Comparison of ENCODE assay signal across 9 cellular contexts in the genomic region with DNA sequence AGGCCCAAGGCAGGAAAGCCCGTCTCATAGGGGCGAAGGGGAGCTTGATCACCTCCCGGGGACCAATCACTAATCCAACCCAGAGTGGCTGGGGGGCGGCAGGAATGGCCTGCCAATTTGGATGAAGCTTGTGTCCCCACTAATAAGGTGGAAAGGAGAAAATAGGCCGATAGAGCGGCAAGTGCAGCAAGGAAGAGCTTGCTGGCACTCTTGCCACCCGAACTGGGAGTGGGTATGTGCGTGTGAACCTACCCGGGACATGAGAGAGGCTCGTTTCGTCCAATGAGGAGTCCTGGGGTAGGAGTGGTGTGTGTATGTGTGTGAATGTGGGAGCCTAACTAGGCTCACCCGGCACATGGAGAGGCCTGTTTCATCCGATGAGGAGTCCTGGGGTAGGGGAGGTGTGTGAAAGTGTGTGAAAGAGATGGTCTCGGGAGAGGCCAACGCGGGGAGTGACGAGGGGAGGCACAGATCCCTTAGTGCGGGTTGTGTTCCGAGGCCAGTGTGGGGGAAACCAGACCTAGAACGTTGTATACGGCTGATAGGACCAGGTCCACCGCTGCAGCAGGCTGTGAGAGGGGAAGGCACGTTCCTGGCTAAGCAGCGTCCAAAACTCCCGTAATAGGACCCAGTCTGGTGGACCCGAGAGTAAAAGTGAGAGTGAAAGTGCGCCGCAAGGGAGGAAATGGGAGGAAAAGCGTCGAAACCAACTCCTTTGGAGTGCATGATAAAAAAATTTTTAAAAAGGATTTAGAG. TPM values are rescaled to one million over a fixed set of nuclear protein-coding genes. Genes with fewer than 3 reads are reported as not detected.
DNase-seq lines count a peak whose midpoint lies in the region; ATAC-seq and TF ChIP-seq lines count a peak whose summit lies in the region.
"Had no signal": no experiment of that assay in that cellular context is flagged by ENCODE, and none has a peak within 500 bp of the region (broad histone marks: within the 10 kb centered on the region; RNA-seq: fewer than 3 reads in every experiment).

No MANE protein-coding gene starts in this region.

- peak in 2 of 5 donors; percentile 12 to 64 for DNase-seq in CD8-positive, alpha-beta memory T cell
- DNase-seq in astrocyte of the hippocampus (ENCODE audit: low read depth, low spot score) (peak; percentile 60), smooth muscle cell (lab: John Stamatoyannopoulos, UW; ENCODE audit: unreplicated experiment) (no peak), MM.1S (no peak), NCI-H748 treated with DMSO at 0.1 percent for 48 hours (lab: John Stamatoyannopoulos, UW) (no peak)

- TF ChIP-seq CTCF in OCI-LY1 (IDR thresholded peaks at IDR 0.05; ENCODE audit: low read length): no peak
- TF ChIP-seq CTCF in smooth muscle cell (IDR thresholded peaks at IDR 0.05; ENCODE audit: borderline replicate concordance, insufficient read depth, poor library complexity, severe bottlenecking): no peak
- no peak for TF ChIP-seq CTCF in MM.1S (IDR thresholded peaks at IDR 0.05; ENCODE audit: low read length)

- no peaks in the 10 kb centered on the region for H3K27me3 Mint-ChIP-seq in CD8-positive, alpha-beta memory T cell

- H3K27ac ChIP-seq in CD8-positive, alpha-beta memory T cell (ENCODE audit: low read depth, low read length): no peak overlapping the region
- H3K27ac ChIP-seq in OCI-LY1 (ENCODE audit: low read depth, low read length, poor library complexity, severe bottlenecking) (no peak overlapping the region), iPS-20b (ENCODE audit: low read length) (peak overlapping the region; percentile 21), smooth muscle cell (ENCODE audit: low read depth) (peak overlapping the region; percentile 30), MM.1S (ENCODE audit: low read length) (no peak overlapping the region)
- H3K27ac ChIP-seq: HL-60 had no signal

- no peaks in the 10 kb centered on the region for H3K36me3 Mint-ChIP-seq in CD8-positive, alpha-beta memory T cell

- ATAC-seq in HG03520 (IDR thresholded peaks at IDR 0.05; ENCODE audit: unreplicated experiment): no peak

- no peak overlapping the region for H2AFZ ChIP-seq in OCI-LY1 (ENCODE audit: low read length)
- peak overlapping the region; percentile 57 for H2AFZ ChIP-seq in smooth muscle cell (ENCODE audit: low read depth)
- no peak overlapping the region for H2AFZ ChIP-seq in MM.1S (ENCODE audit: low read length)

- no peaks in the 10 kb centered on the region for H3K27me3 ChIP-seq in CD8-positive, alpha-beta memory T cell (ENCODE audit: insufficient read depth, low read length, poor library complexity, severe bottlenecking)
- H3K27me3 ChIP-seq in OCI-LY1 (ENCODE audit: insufficient read depth, low read length) (no peaks in the 10 kb centered on the region; the same call in 1 of the 2 replicates), iPS-20b (ENCODE audit: insufficient read depth, low read length) (peaks cover 40% of the 10 kb centered on the region), smooth muscle cell (ENCODE audit: low read depth) (no peaks in the 10 kb centered on the region), MM.1S (replicated peaks; ENCODE audit: insufficient read depth, low read length) (no peaks in the 10 kb centered on the region)

- no peak overlapping the region for H3K27ac Mint-ChIP-seq in CD8-positive, alpha-beta memory T cell

- POLR2A ChIA-PET in CD8-positive, alpha-beta memory T cell (lab: Charles Lee): interaction anchor here (0.6 kb wide), 1 partner anchor 508 kb away, joined by 4 read pairs; no protein-coding TSS in a partner anchor

- H3K9me3 Mint-ChIP-seq in CD8-positive, alpha-beta memory T cell: no peaks in the 10 kb centered on the region

- no peaks in the 10 kb centered on the region for H3K36me3 ChIP-seq in CD8-positive, alpha-beta memory T cell (ENCODE audit: insufficient read depth, low read length)
- no peaks in the 10 kb centered on the region for H3K36me3 ChIP-seq in OCI-LY1 (ENCODE audit: insufficient read depth, low read length)
- H3K36me3 ChIP-seq in iPS-20b (ENCODE audit: insufficient read depth, low read depth, low read length): no peaks in the 10 kb centered on the region
- no peaks in the 10 kb centered on the region for H3K36me3 ChIP-seq in smooth muscle cell (ENCODE audit: low read depth)
- H3K36me3 ChIP-seq in MM.1S (replicated peaks; ENCODE audit: insufficient read depth, low read length): no peaks in the 10 kb centered on the region

- no peaks in the 10 kb centered on the region for H3K4me1 Mint-ChIP-seq in CD8-positive, alpha-beta memory T cell

- CTCF ChIA-PET in CD8-positive, alpha-beta memory T cell (lab: Charles Lee): no interaction called here

- H3K4me3 ChIP-seq in CD8-positive, alpha-beta memory T cell (ENCODE audit: low read length): peak overlapping the region; percentile 84
- peak overlapping the region; percentile 48 for H3K4me3 ChIP-seq in OCI-LY1 (ENCODE audit: low read depth, low read length, poor library complexity, severe bottlenecking)
- peak overlapping the region; percentile 88 for H3K4me3 ChIP-seq in iPS-20b (ENCODE audit: low read length)
- peak overlapping the region; percentile 67 for H3K4me3 ChIP-seq in smooth muscle cell
- H3K4me3 ChIP-seq in MM.1S (ENCODE audit: low read length): no peak overlapping the region

- H3K4me1 ChIP-seq in CD8-positive, alpha-beta memory T cell (ENCODE audit: insufficient read depth, low read length): peaks cover 14% of the 10 kb centered on the region
- H3K4me1 ChIP-seq in OCI-LY1 (ENCODE audit: insufficient read depth, low read length, severe bottlenecking): peaks cover 12% of the 10 kb centered on the region
- peaks cover 19% of the 10 kb centered on the region; the same call in 1 of the 2 replicates for H3K4me1 ChIP-seq in iPS-20b (ENCODE audit: insufficient read depth, low read length)
- peaks cover 33% of the 10 kb centered on the region for H3K4me1 ChIP-seq in smooth muscle cell (ENCODE audit: low read depth)
- H3K4me1 ChIP-seq in MM.1S (ENCODE audit: low read length): 0 out of 2 replicates have a peak, but pooled peaks cover 4% of the 10 kb centered on the region

- H3K9ac ChIP-seq in OCI-LY1 (ENCODE audit: low read length): peak overlapping the region; percentile 4; the same call in 1 of the 2 replicates
- H3K9ac ChIP-seq in iPS-20b (ENCODE audit: low read depth, low read length): peak overlapping the region; percentile 82
- peak overlapping the region; percentile 74 for H3K9ac ChIP-seq in smooth muscle cell (ENCODE audit: low read depth)
- no peak overlapping the region for H3K9ac ChIP-seq in MM.1S (ENCODE audit: low read length)

- H3K4me3 Mint-ChIP-seq in CD8-positive, alpha-beta memory T cell: no peak overlapping the region

- H3K4me2 ChIP-seq in OCI-LY1 (ENCODE audit: low read length): peak overlapping the region; percentile 65
- peak overlapping the region; percentile 98 for H3K4me2 ChIP-seq in smooth muscle cell
- H3K4me2 ChIP-seq in MM.1S (ENCODE audit: low read depth, low read length): no peak overlapping the region

- no peaks in the 10 kb centered on the region for H3K9me2 ChIP-seq in OCI-LY1 (ENCODE audit: low read depth, low read length)
- no peaks in the 10 kb centered on the region for H3K9me2 ChIP-seq in MM.1S (replicated peaks; ENCODE audit: insufficient read depth, low read length)

- no peaks in the 10 kb centered on the region for H3K9me3 ChIP-seq in CD8-positive, alpha-beta memory T cell (ENCODE audit: low read length)
- H3K9me3 ChIP-seq in OCI-LY1 (ENCODE audit: low read length) (no peaks in the 10 kb centered on the region), iPS-20b (ENCODE audit: insufficient read depth, low read depth, low read length) (no peaks in the 10 kb centered on the region), smooth muscle cell (replicated peaks; ENCODE audit: low read depth) (no peaks in the 10 kb centered on the region), MM.1S (replicated peaks; ENCODE audit: insufficient read depth, low read length) (no peaks in the 10 kb centered on the region)

- H3K79me2 ChIP-seq in OCI-LY1 (ENCODE audit: insufficient read depth, low read length): no peaks in the 10 kb centered on the region
- H3K79me2 ChIP-seq in smooth muscle cell (ENCODE audit: low read depth): no peaks in the 10 kb centered on the region
- H3K79me2 ChIP-seq in MM.1S (ENCODE audit: low read length): no peaks in the 10 kb centered on the region

- H3F3A ChIP-seq in OCI-LY1 (ENCODE audit: insufficient read depth, low read length) (no peaks in the 10 kb centered on the region), smooth muscle cell (ENCODE audit: low read depth) (peaks cover 3% of the 10 kb centered on the region), MM.1S (ENCODE audit: insufficient read depth, low read length) (no peaks in the 10 kb centered on the region)

- H4K20me1 ChIP-seq in OCI-LY1 (ENCODE audit: insufficient read depth, low read length) (no peaks in the 10 kb centered on the region), smooth muscle cell (ENCODE audit: low read depth) (no peaks in the 10 kb centered on the region), MM.1S (ENCODE audit: insufficient read depth, low read length) (no peaks in the 10 kb centered on the region)

- 7% methylated on average over 30 of the region's 30 CpGs for WGBS in smooth muscle cell (ENCODE audit: low lambda C conversion rate)

RNA-seq across cellular contexts. Expression of gene SELENOI, which starts 47.1 kb away (rescaled TPM):
- 10 to 100 TPM; 58.4 to 61.9 TPM for total RNA-seq in CD8-positive, alpha-beta memory T cell
- polyA plus RNA-seq in CD8-positive, alpha-beta memory T cell: 3.2 TPM
- total RNA-seq in smooth muscle cell: 26.3 and 26.8 TPM in 2 replicates
- 3.3 and 5.3 TPM in 2 replicates for polyA plus RNA-seq in smooth muscle cell

RNA-seq across cellular contexts. Expression of gene ADGRF3, which starts 47.8 kb away (rescaled TPM):
- total RNA-seq in CD8-positive, alpha-beta memory T cell: 1 to 10 TPM; 2.6 to 4.0 TPM
- 0.43 TPM for polyA plus RNA-seq in CD8-positive, alpha-beta memory T cell
- not detected in 2 replicates for total RNA-seq in smooth muscle cell
- 0.06 and 0.37 TPM in 2 replicates for polyA plus RNA-seq in smooth muscle cell

RNA-seq across cellular contexts. Expression of gene HADHB, which starts 54.1 kb away (rescaled TPM):
- total RNA-seq in CD8-positive, alpha-beta memory T cell: 10 to 100 TPM; 75.1 to 80.2 TPM
- 83.2 TPM for polyA plus RNA-seq in CD8-positive, alpha-beta memory T cell
- total RNA-seq in smooth muscle cell: 70.8 and 103 TPM in 2 replicates
- polyA plus RNA-seq in smooth muscle cell: 89.1 and 96.1 TPM in 2 replicates

RNA-seq across cellular contexts. Expression of gene HADHA, which starts 54.4 kb away (rescaled TPM):
- 100 to 1,000 TPM; 122 to 126 TPM for total RNA-seq in CD8-positive, alpha-beta memory T cell
- 116 TPM for polyA plus RNA-seq in CD8-positive, alpha-beta memory T cell
- total RNA-seq in smooth muscle cell: 96.9 and 104 TPM in 2 replicates
- 90.1 and 111 TPM in 2 replicates for polyA plus RNA-seq in smooth muscle cell

Comparison
In these comparisons a context has a peak if more than half of its experiments do, and no peak if none do; other contexts are left out.
1. H3K27ac ChIP-seq: peak in iPS-20b (single experiment) and smooth muscle cell (single experiment); none in CD8-positive, alpha-beta memory T cell (single experiment), OCI-LY1 (single experiment) and MM.1S (single experiment).